In the genomic region with DNA sequence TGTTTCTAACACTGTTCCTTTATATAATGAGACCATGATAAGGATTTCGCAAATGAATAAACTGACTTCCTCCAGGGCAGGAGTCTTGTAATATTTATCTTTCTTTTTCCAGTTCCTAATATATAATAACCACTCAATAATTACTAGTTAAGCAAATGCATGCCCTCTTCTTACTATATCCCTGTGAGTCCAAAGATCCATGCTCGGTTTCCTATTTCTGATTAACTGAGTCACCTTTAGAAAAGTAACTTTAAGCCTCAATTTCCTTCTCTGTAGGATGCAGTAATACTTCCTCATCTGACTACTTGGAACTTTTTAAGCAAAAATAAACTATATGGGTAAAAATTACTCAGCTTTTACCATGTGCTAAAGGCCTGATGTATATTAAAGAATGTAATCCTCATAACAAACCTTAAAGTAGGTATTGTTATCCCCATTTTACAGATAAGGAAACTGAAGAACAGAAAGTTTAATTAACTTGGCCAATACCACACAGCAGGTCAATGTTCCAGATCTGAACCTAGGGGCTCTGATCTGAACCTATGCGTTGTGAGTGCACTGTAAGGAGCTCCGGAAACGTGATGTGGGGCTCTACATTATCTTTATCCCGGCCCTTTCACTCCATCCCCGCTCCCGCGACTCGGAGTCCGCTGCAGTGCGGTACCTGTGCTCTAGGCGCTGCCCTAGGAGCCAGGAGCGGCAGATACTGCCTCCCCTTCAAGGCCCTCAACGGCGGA, we compare ENCODE assay signal across 1 cellular context.
TF ChIP-seq lines count a peak whose summit lies in the region.

No MANE protein-coding gene starts in this region.

TF ChIP-seq in HEK293, 187 proteins besides CTCF, POLR2A, EP300 and RAD21 (continued from another document):
- TF ChIP-seq, protein P1, sequence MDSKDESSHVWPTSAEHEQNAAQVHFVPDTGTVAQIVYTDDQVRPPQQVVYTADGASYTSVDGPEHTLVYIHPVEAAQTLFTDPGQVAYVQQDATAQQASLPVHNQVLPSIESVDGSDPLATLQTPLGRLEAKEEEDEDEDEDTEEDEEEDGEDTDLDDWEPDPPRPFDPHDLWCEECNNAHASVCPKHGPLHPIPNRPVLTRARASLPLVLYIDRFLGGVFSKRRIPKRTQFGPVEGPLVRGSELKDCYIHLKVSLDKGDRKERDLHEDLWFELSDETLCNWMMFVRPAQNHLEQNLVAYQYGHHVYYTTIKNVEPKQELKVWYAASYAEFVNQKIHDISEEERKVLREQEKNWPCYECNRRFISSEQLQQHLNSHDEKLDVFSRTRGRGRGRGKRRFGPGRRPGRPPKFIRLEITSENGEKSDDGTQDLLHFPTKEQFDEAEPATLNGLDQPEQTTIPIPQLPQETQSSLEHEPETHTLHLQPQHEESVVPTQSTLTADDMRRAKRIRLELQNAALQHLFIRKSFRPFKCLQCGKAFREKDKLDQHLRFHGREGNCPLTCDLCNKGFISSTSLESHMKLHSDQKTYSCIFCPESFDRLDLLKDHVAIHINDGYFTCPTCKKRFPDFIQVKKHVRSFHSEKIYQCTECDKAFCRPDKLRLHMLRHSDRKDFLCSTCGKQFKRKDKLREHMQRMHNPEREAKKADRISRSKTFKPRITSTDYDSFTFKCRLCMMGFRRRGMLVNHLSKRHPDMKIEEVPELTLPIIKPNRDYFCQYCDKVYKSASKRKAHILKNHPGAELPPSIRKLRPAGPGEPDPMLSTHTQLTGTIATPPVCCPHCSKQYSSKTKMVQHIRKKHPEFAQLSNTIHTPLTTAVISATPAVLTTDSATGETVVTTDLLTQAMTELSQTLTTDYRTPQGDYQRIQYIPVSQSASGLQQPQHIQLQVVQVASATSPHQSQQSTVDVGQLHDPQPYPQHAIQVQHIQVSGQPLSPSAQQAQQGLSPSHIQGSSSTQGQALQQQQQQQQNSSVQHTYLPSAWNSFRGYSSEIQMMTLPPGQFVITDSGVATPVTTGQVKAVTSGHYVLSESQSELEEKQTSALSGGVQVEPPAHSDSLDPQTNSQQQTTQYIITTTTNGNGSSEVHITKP (tag by site-specific recombination; IDR thresholded peaks at IDR 0.05), result no peak
